ENCODE assay signal across 28 cellular contexts in genomic region chr4:157141976-157142375, GRCh38.
"Had no signal": no experiment of that assay in that cellular context is flagged by ENCODE, and none has a peak within 500 bp of the region (broad histone marks: within the 10 kb centered on the region; RNA-seq: fewer than 3 reads in every experiment).

No MANE protein-coding gene starts in this region.

- H3K4me3 ChIP-seq: ascending aorta, breast epithelium, cardiac muscle cell, coronary artery, dorsolateral prefrontal cortex, gastrocnemius medialis, heart left ventricle had no signal

- DNase-seq: activated B cell treated with CpG ODN at 0.5 μM for 24 hours; activated CD4-positive, alpha-beta T cell treated with anti-CD3 and anti-CD28 coated beads for 48 hours; activated CD4-positive, alpha-beta T cell treated with anti-CD3 and anti-CD28 coated beads, Interleukin-2, amount 50 U/mL, for 1 hour; activated CD4-positive, alpha-beta T cell treated with anti-CD3 and anti-CD28 coated beads, Interleukin-2, amount 50 U/mL, for 48 hours; activated CD8-positive, alpha-beta memory T cell treated with anti-CD3 and anti-CD28 coated beads for 24 hours; activated CD8-positive, alpha-beta T cell treated with anti-CD3 and anti-CD28 coated beads for 36 hours; activated effector memory CD4-positive, alpha-beta T cell treated with Interleukin-2 at 50 U/mL for 16 hours; activated gamma-delta T cell treated with Interleukin-2 at 50 U/mL for 16 hours; activated naive CD4-positive, alpha-beta T cell treated with anti-CD3 and anti-CD28 coated beads, Interleukin-2, amount 50 U/mL, for 16 hours; activated naive CD4-positive, alpha-beta T cell treated with Interleukin-2 at 50 U/mL for 16 hours; activated T-cell treated with anti-CD3 and anti-CD28 coated beads, Interleukin-2, amount 50 U/mL, for 4 hours; central memory CD4-positive, alpha-beta T cell; cerebellar nuclear complex; dorsolateral prefrontal cortex; effector memory CD4-positive, alpha-beta T cell; endodermal cell; foreskin keratinocyte; gastrocnemius medialis; glutamatergic neuron; heart left ventricle; T-helper 1 cell; T-helper 17 cell; T1000; WERI-Rb-1 had no signal

- H3K27ac ChIP-seq: ascending aorta, breast epithelium, cardiac muscle cell, coronary artery, dorsolateral prefrontal cortex, foreskin keratinocyte, gastrocnemius medialis, heart left ventricle, WERI-Rb-1 had no signal

- H3K4me1 ChIP-seq: ascending aorta, breast epithelium, foreskin keratinocyte, gastrocnemius medialis, heart left ventricle had no signal

- H3K27me3 ChIP-seq: ascending aorta, breast epithelium, cardiac muscle cell, dorsolateral prefrontal cortex, foreskin keratinocyte, gastrocnemius medialis, heart left ventricle had no signal

- H3K36me3 ChIP-seq: ascending aorta, breast epithelium, cardiac muscle cell, gastrocnemius medialis, WERI-Rb-1 had no signal

- H3K9me3 ChIP-seq: ascending aorta, breast epithelium, gastrocnemius medialis, heart left ventricle had no signal
